In the genomic region with DNA sequence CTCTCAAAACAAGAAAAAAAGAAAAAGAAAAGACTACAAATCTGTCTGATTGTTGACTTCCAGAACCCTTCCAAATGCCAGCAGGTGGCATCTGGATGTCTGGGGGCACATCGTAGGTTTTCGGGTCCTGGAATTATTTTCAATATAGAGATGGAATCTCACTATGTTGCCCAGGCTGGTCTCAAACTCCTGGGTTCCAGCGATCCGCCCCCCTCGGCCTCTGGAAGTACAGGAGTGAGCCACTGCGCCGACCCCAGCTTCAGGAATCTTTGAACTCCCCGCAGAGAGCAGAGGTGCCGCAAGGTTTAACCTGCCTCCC, we compare ENCODE assay signal across 17 cellular contexts. TPM values are rescaled to one million over a fixed set of nuclear protein-coding genes. Genes with fewer than 3 reads are reported as not detected.
DNase-seq lines count a peak whose midpoint lies in the region; ATAC-seq, FAIRE-seq and TF ChIP-seq lines count a peak whose summit lies in the region.
"Had no signal": no experiment of that assay in that cellular context is flagged by ENCODE, and none has a peak within 500 bp of the region (broad histone marks: within the 10 kb centered on the region; RNA-seq: fewer than 3 reads in every experiment).

No MANE protein-coding gene starts in this region.

- WGBS in HepG2 (ENCODE audit: low lambda C conversion rate) = 5% methylated on average over 9 of the region's 9 CpGs
- 32% methylated on average over 5 of the region's 9 CpGs for WGBS in right lobe of liver (ENCODE audit: insufficient coverage, low coverage, low lambda C conversion rate, missing lambda C conversion rate)

- TF ChIP-seq RAD21 in HepG2 (CRISPR knock-in tag; IDR thresholded peaks at IDR 0.05) = no peak

- TF ChIP-seq EP300 in HepG2 (IDR thresholded peaks at IDR 0.05; ENCODE audit: low read depth in 2 of 2, low read length in 2 of 2) = no peak
- no peak for TF ChIP-seq EP300 in HepG2 (CRISPR knock-in tag; IDR thresholded peaks at IDR 0.05; ENCODE audit: borderline replicate concordance)

- peaks cover 55% of the 10 kb centered on the region for H3K4me1 ChIP-seq in HepG2 (ENCODE audit: insufficient read depth, low read length)
- peaks cover 0 to 10% (median 0%) of the 10 kb centered on the region in 4 donors for H3K4me1 ChIP-seq in right lobe of liver
- H3K4me1 ChIP-seq in iPS-15b (ENCODE audit: control insufficient read depth, insufficient read depth, low read length) = no peaks in the 10 kb centered on the region
- H3K4me1 ChIP-seq in upper lobe of right lung = no peaks in the 10 kb centered on the region
- peaks cover 13% of the 10 kb centered on the region for H3K4me1 ChIP-seq in HAP-1

- H3K4me3 ChIP-seq in HepG2 (replicated peaks in 1 of 3; ENCODE audit: insufficient read depth in 1 of 3, low read depth in 2 of 3, low read length in 3 of 3) (peak overlapping the region; percentile 64 to 79 (median 66); a peak in 5 of 6 replicates), right lobe of liver (no peak overlapping the region), iPS-15b (ENCODE audit: low read depth, low read length) (peak overlapping the region; percentile 75), upper lobe of right lung (peak overlapping the region; percentile 14), HAP-1 (no peak overlapping the region)
- H3K4me3 ChIP-seq: GM12878 had no signal

- H3K4me3 Mint-ChIP-seq in activated naive CD8-positive, alpha-beta T cell = peak overlapping the region; percentile 65
- H3K4me3 Mint-ChIP-seq: brain had no signal

- H3K4me2 ChIP-seq in HepG2 (ENCODE audit: low read depth, low read length) = peak overlapping the region; percentile 75

- H3K27me3 Mint-ChIP-seq in activated naive CD8-positive, alpha-beta T cell = no peaks in the 10 kb centered on the region

- POLR2A ChIA-PET in HepG2 (lab: Yijun Ruan, JAX) (interaction anchor here (0.9 to 3.8 kb wide), 8 partner anchors 10 to 430 kb away, joined by 3 to 24 read pairs (median 5); a partner anchor contains a TSS), HEK293T (lab: Yijun Ruan, JAX) (no interaction called here)

- no peaks in the 10 kb centered on the region for H3K79me2 ChIP-seq in HepG2 (ENCODE audit: insufficient read depth, low read length)

- TF ChIP-seq CTCF in HepG2 (CRISPR knock-in tag; IDR thresholded peaks at IDR 0.05) (no peak), right lobe of liver (IDR thresholded peaks at IDR 0.05) (no peak), upper lobe of right lung (IDR thresholded peaks at IDR 0.05) (no peak)

- H3K27me3 ChIP-seq in HepG2 (ENCODE audit: control insufficient read depth in 1 of 2, insufficient read depth in 2 of 2, low read length in 2 of 2) (peaks cover 0 to 15% of the 10 kb centered on the region in 2 experiments; a peak in 1 of 5 replicates), right lobe of liver (peaks cover 0 to 8% of the 10 kb centered on the region in 2 donors), iPS-15b (ENCODE audit: control insufficient read depth, insufficient read depth, low read length) (peaks cover 2% of the 10 kb centered on the region), upper lobe of right lung (peaks cover 29% of the 10 kb centered on the region), HAP-1 (ENCODE audit: low read depth) (peaks cover 13% of the 10 kb centered on the region)

- FAIRE-seq in HepG2 (lab: Jason Lieb, UNC) = no peak
- FAIRE-seq: GM12878 had no signal

- in situ Hi-C loops in HepG2 (cut with HindIII; ENCODE audit: extremely low pct_ligation_motif_present, low pct_unique_long_range_greater_than_20kb) (no loop called here), HAP-1 (cut with MboI; ENCODE audit: low sequenced_read_pairs) (no loop called here)

- H2AFZ ChIP-seq in HepG2 (ENCODE audit: low read length) = no peak overlapping the region

- no peak overlapping the region for H3K27ac ChIP-seq in HepG2 (ENCODE audit: extremely low read length, insufficient read depth, low read length)
- no peak overlapping the region for H3K27ac ChIP-seq in right lobe of liver
- H3K27ac ChIP-seq in upper lobe of right lung = no peak overlapping the region
- H3K27ac ChIP-seq: VCaP had no signal

- H3K9ac ChIP-seq in HepG2 (ENCODE audit: insufficient read depth, low read depth, low read length) (peak overlapping the region; percentile 70; the same call in 1 of the 2 replicates), iPS-15b (ENCODE audit: low read depth, low read length) (no peak overlapping the region)

- TF ChIP-seq POLR2A in HepG2 (IDR thresholded peaks at IDR 0.05; ENCODE audit: insufficient read depth in 1 of 2, low read depth in 2 of 2, low read length in 2 of 2) (no peak), right lobe of liver (IDR thresholded peaks at IDR 0.05) (no peak)

- DNase-seq in HepG2 (ENCODE audit: low spot score) = no peak
- no peak for DNase-seq in right lobe of liver
- DNase-seq in upper lobe of right lung = no peak
- DNase-seq in HEK293T (ENCODE audit: extremely low spot score) = no peak
- no peak for DNase-seq in HAP-1 (ENCODE audit: low spot score in 2 of 2)
- DNase-seq: hippocampal formation, mesenchymal stem cell, NCI-H1694, SHP77 treated with DMSO at 0.1 percent for 48 hours had no signal

- H3K9me3 Mint-ChIP-seq in activated naive CD8-positive, alpha-beta T cell (ENCODE audit: low read depth) = no peaks in the 10 kb centered on the region

- CTCF ChIA-PET in HepG2 (lab: Yijun Ruan, JAX; ENCODE audit: low intra/inter-chr PET ratio, low total read pairs) = no interaction called here
- CTCF ChIA-PET in HEK293T (lab: Yijun Ruan, JAX) = no interaction called here

- no peaks in the 10 kb centered on the region for H3K9me3 ChIP-seq in HepG2 (ENCODE audit: low read length)
- H3K9me3 ChIP-seq in right lobe of liver = no peaks in the 10 kb centered on the region
- H3K9me3 ChIP-seq in iPS-15b (ENCODE audit: control insufficient read depth, insufficient read depth, low read length) = no peaks in the 10 kb centered on the region
- no peaks in the 10 kb centered on the region for H3K9me3 ChIP-seq in upper lobe of right lung
- H3K9me3 ChIP-seq in HAP-1 = no peaks in the 10 kb centered on the region

- no peaks in the 10 kb centered on the region for H4K20me1 ChIP-seq in HepG2 (ENCODE audit: insufficient read depth, low read length)

- H3K27ac Mint-ChIP-seq in activated naive CD8-positive, alpha-beta T cell = peak overlapping the region; percentile 54
- H3K27ac Mint-ChIP-seq: brain had no signal

- no peaks in the 10 kb centered on the region for H3K36me3 Mint-ChIP-seq in activated naive CD8-positive, alpha-beta T cell
- H3K36me3 Mint-ChIP-seq: brain had no signal

- peak; percentile 19 for ATAC-seq in HepG2
- ATAC-seq in right lobe of liver = no peak
- no peak for ATAC-seq in upper lobe of right lung
- ATAC-seq in HG03095 (IDR thresholded peaks at IDR 0.05; ENCODE audit: unreplicated experiment) = no peak
- ATAC-seq: GM12878 had no signal

- no peaks in the 10 kb centered on the region for H3K36me3 ChIP-seq in HepG2 (replicated peaks in 1 of 2; ENCODE audit: control insufficient read depth in 1 of 2, insufficient read depth in 2 of 2, low read length in 2 of 2)
- no peaks in the 10 kb centered on the region for H3K36me3 ChIP-seq in right lobe of liver
- no peaks in the 10 kb centered on the region for H3K36me3 ChIP-seq in iPS-15b (ENCODE audit: control insufficient read depth, insufficient read depth, low read length)
- H3K36me3 ChIP-seq in upper lobe of right lung = no peaks in the 10 kb centered on the region
- H3K36me3 ChIP-seq in HAP-1 (replicated peaks) = no peaks in the 10 kb centered on the region

- intact Hi-C loops in HepG2 (cut with micrococcal nuclease; ENCODE audit: unreplicated experiment) = loop anchor here (1.0 kb wide), 1 partner anchor 61 kb away; no protein-coding TSS in a partner anchor
- intact Hi-C loops in right lobe of liver (cut with DNase I) = no loop called here
- intact Hi-C loops in upper lobe of right lung (cut with DNase I) = no loop called here

- peaks cover 58% of the 10 kb centered on the region for H3K4me1 Mint-ChIP-seq in activated naive CD8-positive, alpha-beta T cell (ENCODE audit: low read depth)

- BruUV-seq in HepG2 (replicated peaks; lab: Mats Ljungman, UMichigan) = no TSS peak

RNA-seq across cellular contexts. Expression of a gene that starts 0.6 kb away (rescaled TPM):
- total RNA-seq in HepG2 (2016; rRNA removed; fragmentation: Illumina TruSeq; extraction: Trizol) (0.48 and 0.86 TPM in 2 replicates), right lobe of liver (10 to 100 TPM in 2 of 6 experiments, 1 to 10 TPM in 3, under 1 TPM in 1; 0.26 to 13.6 (median 3.1) TPM), upper lobe of right lung (2.1 TPM)
- total RNA-seq in HepG2 (2016; cell fraction: cytosol; rRNA removed; fragmentation: Illumina TruSeq; extraction: Trizol; ENCODE audit: low read depth) = 0.18 and 0.40 TPM in 2 replicates
- 0.36 and 1.2 TPM in 2 replicates for total RNA-seq in HepG2 (2016; cell fraction: insoluble cytoplasmic fraction; rRNA removed; fragmentation: Illumina TruSeq; extraction: Trizol)
- 0.38 and 0.43 TPM in 2 replicates for total RNA-seq in HepG2 (2016; cell fraction: membrane; rRNA removed; fragmentation: Illumina TruSeq; extraction: Trizol)
- 1.0 and 1.3 TPM in 2 replicates for total RNA-seq in HepG2 (2016; cell fraction: nucleus; rRNA removed; fragmentation: Illumina TruSeq; extraction: Trizol)
- 4.0 and 8.6 TPM in 2 replicates for polyA plus RNA-seq in HepG2 (2011; rRNA removed)
- polyA plus RNA-seq in HepG2 (2011; cell fraction: cytosol; rRNA removed) = 4.2 and 6.3 TPM in 2 replicates
- polyA plus RNA-seq in HepG2 (2011; cell fraction: nucleus; rRNA removed) = 3.5 and 4.5 TPM in 2 replicates
- 9.1 and 10.5 TPM in 2 replicates for polyA plus RNA-seq in HepG2 (2012)
- polyA plus RNA-seq in HepG2 (2016; cell fraction: cytosol; fragmentation: Illumina TruSeq; extraction: Trizol; ENCODE audit: low read depth) = 0.10 and 0.18 TPM in 2 replicates
- polyA plus RNA-seq in HepG2 (2016; cell fraction: insoluble cytoplasmic fraction; fragmentation: Illumina TruSeq; extraction: Trizol; ENCODE audit: low read depth) = 0.61 and 0.62 TPM in 2 replicates
- 0.29 and 0.35 TPM in 2 replicates for polyA plus RNA-seq in HepG2 (2016; cell fraction: membrane; fragmentation: Illumina TruSeq; extraction: Trizol; ENCODE audit: low read depth)
- polyA plus RNA-seq in HepG2 (2016; cell fraction: nucleus; fragmentation: Illumina TruSeq; extraction: Trizol; ENCODE audit: insufficient read depth, low read depth) = 1.8 and 2.3 TPM in 2 replicates
- polyA minus RNA-seq in HepG2 (2011; rRNA and poly(A)+ RNA removed; ENCODE audit: low replicate concordance) = 2.7 and 11.1 TPM in 2 replicates
- 3.0 and 4.7 TPM in 2 replicates for polyA minus RNA-seq in HepG2 (2011; cell fraction: cytosol; rRNA and poly(A)+ RNA removed)
- polyA minus RNA-seq in HepG2 (2011; cell fraction: nucleus; rRNA and poly(A)+ RNA removed) = 1.8 and 3.1 TPM in 2 replicates
- total RNA-seq: GM12878 had no signal
- polyA plus RNA-seq: GM12878 had no signal

RNA-seq across cellular contexts. Expression of a gene that starts 26.9 kb away (rescaled TPM):
- not detected in 2 replicates for total RNA-seq in HepG2 (2016; rRNA removed; fragmentation: Illumina TruSeq; extraction: Trizol)
- total RNA-seq in HepG2 (2016; cell fraction: cytosol; rRNA removed; fragmentation: Illumina TruSeq; extraction: Trizol; ENCODE audit: low read depth) = not detected in 2 replicates
- total RNA-seq in HepG2 (2016; cell fraction: insoluble cytoplasmic fraction; rRNA removed; fragmentation: Illumina TruSeq; extraction: Trizol) = not detected in 2 replicates
- not detected in 2 replicates for total RNA-seq in HepG2 (2016; cell fraction: membrane; rRNA removed; fragmentation: Illumina TruSeq; extraction: Trizol)
- not detected in 2 replicates for total RNA-seq in HepG2 (2016; cell fraction: nucleus; rRNA removed; fragmentation: Illumina TruSeq; extraction: Trizol)
- 0.30 and 0.44 TPM in 2 replicates for polyA plus RNA-seq in HepG2 (2011; rRNA removed)
- 0.21 TPM in 1 of 2 replicates, not detected in the other for polyA plus RNA-seq in HepG2 (2011; cell fraction: cytosol; rRNA removed)
- polyA plus RNA-seq in HepG2 (2011; cell fraction: nucleus; rRNA removed) = 1.2 and 1.5 TPM in 2 replicates
- 0.23 and 0.35 TPM in 2 replicates for polyA plus RNA-seq in HepG2 (2012)
- polyA plus RNA-seq in HepG2 (2016; cell fraction: cytosol; fragmentation: Illumina TruSeq; extraction: Trizol; ENCODE audit: low read depth) = not detected in 2 replicates
- not detected in 2 replicates for polyA plus RNA-seq in HepG2 (2016; cell fraction: insoluble cytoplasmic fraction; fragmentation: Illumina TruSeq; extraction: Trizol; ENCODE audit: low read depth)
- not detected in 2 replicates for polyA plus RNA-seq in HepG2 (2016; cell fraction: membrane; fragmentation: Illumina TruSeq; extraction: Trizol; ENCODE audit: low read depth)
- polyA plus RNA-seq in HepG2 (2016; cell fraction: nucleus; fragmentation: Illumina TruSeq; extraction: Trizol; ENCODE audit: insufficient read depth, low read depth) = not detected in 2 replicates
- 0.88 TPM in 1 of 2 replicates, not detected in the other for polyA minus RNA-seq in HepG2 (2011; rRNA and poly(A)+ RNA removed; ENCODE audit: low replicate concordance)
- polyA minus RNA-seq in HepG2 (2011; cell fraction: cytosol; rRNA and poly(A)+ RNA removed) = not detected in 2 replicates
- not detected in 2 replicates for polyA minus RNA-seq in HepG2 (2011; cell fraction: nucleus; rRNA and poly(A)+ RNA removed)
- total RNA-seq in right lobe of liver = not detected
- not detected for total RNA-seq in upper lobe of right lung
- total RNA-seq: esophagus mucosa, posterior vena cava had no signal

RNA-seq across cellular contexts. Expression of a gene that starts 43.1 kb away (rescaled TPM):
- total RNA-seq in HepG2 (2016; rRNA removed; fragmentation: Illumina TruSeq; extraction: Trizol) = 1.2 and 1.3 TPM in 2 replicates
- total RNA-seq in HepG2 (2016; cell fraction: cytosol; rRNA removed; fragmentation: Illumina TruSeq; extraction: Trizol; ENCODE audit: low read depth) = 0.18 and 1.7 TPM in 2 replicates
- total RNA-seq in HepG2 (2016; cell fraction: insoluble cytoplasmic fraction; rRNA removed; fragmentation: Illumina TruSeq; extraction: Trizol) = 0.45 and 2.3 TPM in 2 replicates
- 1.4 TPM in 2 replicates for total RNA-seq in HepG2 (2016; cell fraction: membrane; rRNA removed; fragmentation: Illumina TruSeq; extraction: Trizol)
- 1.6 and 3.1 TPM in 2 replicates for total RNA-seq in HepG2 (2016; cell fraction: nucleus; rRNA removed; fragmentation: Illumina TruSeq; extraction: Trizol)
- 2.5 and 3.1 TPM in 2 replicates for polyA plus RNA-seq in HepG2 (2011; rRNA removed)
- polyA plus RNA-seq in HepG2 (2011; cell fraction: cytosol; rRNA removed) = 0.95 and 1.5 TPM in 2 replicates
- 23.2 and 28.6 TPM in 2 replicates for polyA plus RNA-seq in HepG2 (2011; cell fraction: nucleus; rRNA removed)
- 4.3 and 5.3 TPM in 2 replicates for polyA plus RNA-seq in HepG2 (2012)
- polyA plus RNA-seq in HepG2 (2016; cell fraction: cytosol; fragmentation: Illumina TruSeq; extraction: Trizol; ENCODE audit: low read depth) = 0.75 and 1.1 TPM in 2 replicates
- 0.76 and 2.0 TPM in 2 replicates for polyA plus RNA-seq in HepG2 (2016; cell fraction: insoluble cytoplasmic fraction; fragmentation: Illumina TruSeq; extraction: Trizol; ENCODE audit: low read depth)
- 0.88 and 1.4 TPM in 2 replicates for polyA plus RNA-seq in HepG2 (2016; cell fraction: membrane; fragmentation: Illumina TruSeq; extraction: Trizol; ENCODE audit: low read depth)
- 4.8 and 5.1 TPM in 2 replicates for polyA plus RNA-seq in HepG2 (2016; cell fraction: nucleus; fragmentation: Illumina TruSeq; extraction: Trizol; ENCODE audit: insufficient read depth, low read depth)
- 1.3 and 16.7 TPM in 2 replicates for polyA minus RNA-seq in HepG2 (2011; rRNA and poly(A)+ RNA removed; ENCODE audit: low replicate concordance)
- 2.5 and 4.6 TPM in 2 replicates for polyA minus RNA-seq in HepG2 (2011; cell fraction: cytosol; rRNA and poly(A)+ RNA removed)
- 20.1 and 21.3 TPM in 2 replicates for polyA minus RNA-seq in HepG2 (2011; cell fraction: nucleus; rRNA and poly(A)+ RNA removed)
- total RNA-seq in right lobe of liver = 1 to 10 TPM in 4 of 6 experiments, under 1 TPM in 2; 0.93 to 3.6 (median 1.3) TPM
- total RNA-seq in upper lobe of right lung = 7.4 TPM

RNA-seq across cellular contexts. Expression of a gene that starts 53.4 kb away (rescaled TPM):
- 2.8 and 3.4 TPM in 2 replicates for total RNA-seq in HepG2 (2016; rRNA removed; fragmentation: Illumina TruSeq; extraction: Trizol)
- 1.2 and 1.3 TPM in 2 replicates for total RNA-seq in HepG2 (2016; cell fraction: cytosol; rRNA removed; fragmentation: Illumina TruSeq; extraction: Trizol; ENCODE audit: low read depth)
- 2.5 and 3.4 TPM in 2 replicates for total RNA-seq in HepG2 (2016; cell fraction: insoluble cytoplasmic fraction; rRNA removed; fragmentation: Illumina TruSeq; extraction: Trizol)
- total RNA-seq in HepG2 (2016; cell fraction: membrane; rRNA removed; fragmentation: Illumina TruSeq; extraction: Trizol) = 0.72 and 1.3 TPM in 2 replicates
- total RNA-seq in HepG2 (2016; cell fraction: nucleus; rRNA removed; fragmentation: Illumina TruSeq; extraction: Trizol) = 4.4 and 4.8 TPM in 2 replicates
- polyA plus RNA-seq in HepG2 (2011; rRNA removed) = 18.6 and 30.1 TPM in 2 replicates
- 8.8 and 10.2 TPM in 2 replicates for polyA plus RNA-seq in HepG2 (2011; cell fraction: cytosol; rRNA removed)
- polyA plus RNA-seq in HepG2 (2011; cell fraction: nucleus; rRNA removed) = 106 and 107 TPM in 2 replicates
- polyA plus RNA-seq in HepG2 (2012) = 6.1 and 10.2 TPM in 2 replicates
- polyA plus RNA-seq in HepG2 (2016; cell fraction: cytosol; fragmentation: Illumina TruSeq; extraction: Trizol; ENCODE audit: low read depth) = 0.15 and 0.17 TPM in 2 replicates
- polyA plus RNA-seq in HepG2 (2016; cell fraction: insoluble cytoplasmic fraction; fragmentation: Illumina TruSeq; extraction: Trizol; ENCODE audit: low read depth) = 1.3 and 1.7 TPM in 2 replicates
- 0.35 and 0.45 TPM in 2 replicates for polyA plus RNA-seq in HepG2 (2016; cell fraction: membrane; fragmentation: Illumina TruSeq; extraction: Trizol; ENCODE audit: low read depth)
- polyA plus RNA-seq in HepG2 (2016; cell fraction: nucleus; fragmentation: Illumina TruSeq; extraction: Trizol; ENCODE audit: insufficient read depth, low read depth) = 10.2 and 12.3 TPM in 2 replicates
- 1.7 and 37.2 TPM in 2 replicates for polyA minus RNA-seq in HepG2 (2011; rRNA and poly(A)+ RNA removed; ENCODE audit: low replicate concordance)
- polyA minus RNA-seq in HepG2 (2011; cell fraction: cytosol; rRNA and poly(A)+ RNA removed) = 13.1 and 19.0 TPM in 2 replicates
- 23.9 and 29.3 TPM in 2 replicates for polyA minus RNA-seq in HepG2 (2011; cell fraction: nucleus; rRNA and poly(A)+ RNA removed)
- total RNA-seq in right lobe of liver = 1 to 10 TPM; 1.1 to 5.5 (median 2.3) TPM
- total RNA-seq in upper lobe of right lung = 15.1 TPM

Comparison
In these comparisons a context has a peak if more than half of its experiments do, and no peak if none do; other contexts are left out.
1. H3K4me3 ChIP-seq: peak in HepG2 (3 of 3), iPS-15b (single experiment) and upper lobe of right lung (single experiment); none in right lobe of liver (0 of 3) and HAP-1 (single experiment).